ENCODE assay signal across 3 cellular contexts in the genomic region with DNA sequence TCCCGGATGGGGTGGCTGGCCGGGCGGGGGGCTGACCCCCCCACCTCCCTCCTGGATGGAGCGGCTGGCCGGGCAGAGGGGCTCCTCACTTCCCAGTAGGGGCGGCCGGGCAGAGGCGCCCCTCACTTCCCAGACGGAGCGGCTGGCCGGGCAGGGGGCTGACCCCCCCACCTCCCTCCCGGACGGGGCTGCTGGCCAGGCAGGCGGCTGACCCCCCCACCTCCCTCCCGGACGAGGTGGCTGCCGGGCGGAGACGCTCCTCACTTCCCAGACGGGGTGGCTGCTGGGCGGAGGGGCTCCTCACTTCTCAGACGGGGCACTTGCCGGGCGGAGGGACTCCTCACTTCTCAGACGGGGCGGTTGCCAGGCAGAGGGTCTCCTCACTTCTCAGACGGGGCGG. TPM values are rescaled to one million over a fixed set of nuclear protein-coding genes. Genes with fewer than 3 reads are reported as not detected.
"Had no signal": no experiment of that assay in that cellular context is flagged by ENCODE, and none has a peak within 500 bp of the region (broad histone marks: within the 10 kb centered on the region; RNA-seq: fewer than 3 reads in every experiment).

No MANE protein-coding gene starts in this region.

RNA-seq across cellular contexts. Expression of a gene that starts 46.5 kb away (rescaled TPM):
- total RNA-seq: mononuclear cell; naive thymus-derived CD4-positive, alpha-beta T cell had no signal
- polyA plus RNA-seq: immature natural killer cell; naive thymus-derived CD4-positive, alpha-beta T cell had no signal
